27 cellular contexts compared by ENCODE assay signal in the genomic region with DNA sequence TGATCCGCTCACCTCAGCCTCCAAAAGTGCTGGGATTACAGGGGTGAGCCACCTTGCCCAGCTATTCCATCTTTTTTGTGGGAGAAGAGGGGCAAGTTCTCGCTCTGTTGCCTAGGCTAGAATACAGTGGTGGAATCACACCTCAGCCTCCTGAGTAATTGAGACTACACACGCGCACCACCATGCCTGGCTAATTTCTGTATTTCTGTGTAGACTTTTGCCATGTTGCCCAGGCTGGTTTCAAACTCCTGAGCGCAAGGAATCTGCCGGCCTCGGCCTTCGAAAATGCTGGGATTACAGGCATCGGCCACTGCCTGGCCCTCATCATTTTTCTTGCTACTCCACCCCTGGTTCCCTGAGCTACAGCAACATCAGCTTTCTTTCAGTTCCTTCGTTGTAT. TPM values are rescaled to one million over a fixed set of nuclear protein-coding genes. Genes with fewer than 3 reads are reported as not detected.
"Had no signal": no experiment of that assay in that cellular context is flagged by ENCODE, and none has a peak within 500 bp of the region (broad histone marks: within the 10 kb centered on the region; RNA-seq: fewer than 3 reads in every experiment).

No MANE protein-coding gene starts in this region.

- H3K4me3 Mint-ChIP-seq: activated T-cell treated with anti-CD3 and anti-CD28 coated beads, Interleukin-2, amount 50 U/mL, for 24 hours; type B pancreatic cell had no signal

- DNase-seq: activated CD4-positive, alpha-beta T cell treated with anti-CD3 and anti-CD28 coated beads for 48 hours; activated CD4-positive, alpha-beta T cell treated with anti-CD3 and anti-CD28 coated beads, Interleukin-2, amount 50 U/mL, for 48 hours; activated CD8-positive, alpha-beta memory T cell treated with anti-CD3 and anti-CD28 coated beads, Interleukin-2, amount 50 U/mL, for 48 hours; activated gamma-delta T cell treated with Interleukin-2 at 50 U/mL for 16 hours; activated naive CD4-positive, alpha-beta T cell treated with anti-CD3 and anti-CD28 coated beads, Interleukin-2, amount 50 U/mL, for 16 hours; activated T-cell treated with anti-CD3 and anti-CD28 coated beads, Interleukin-2, amount 50 U/mL, for 24 hours; amniotic stem cell; brain microvascular endothelial cell; caudate nucleus; dermis blood vessel endothelial cell; effector CD4-positive, alpha-beta T cell; esophagus squamous epithelium; foreskin melanocyte; kidney glomerular epithelial cell; left lung; mesendoderm; mucosa of descending colon; occipital lobe; right lobe of liver; stimulated activated CD4-positive, alpha-beta T cell treated with anti-CD3 and anti-CD28 coated beads, Interleukin-12 subunit alpha, Interleukin-12 subunit beta, amount 100 ng/mL, for 4 hours; stimulated activated CD4-positive, alpha-beta T cell treated with anti-CD3 and anti-CD28 coated beads, Interleukin-4, amount 100 ng/mL, for 1 hour; stimulated activated naive CD8-positive, alpha-beta T cell treated with anti-CD3 and anti-CD28 coated beads, Interleukin-15, Interleukin-2, amounts not matched to agents 100 U/mL and 50 U/mL, for 24 hours had no signal

- H3K27ac Mint-ChIP-seq: neural progenitor cell, type B pancreatic cell had no signal

- ATAC-seq: activated CD4-positive, CD25-positive, alpha-beta regulatory T cell treated with anti-CD3 and anti-CD28 coated beads, Interleukin-2, amount 50 U/mL, for 24 hours; left lung; mucosa of descending colon; right lobe of liver; stimulated activated naive CD8-positive, alpha-beta T cell treated with anti-CD3 and anti-CD28 coated beads, Interleukin-15, Interleukin-2, amounts not matched to agents 100 U/mL and 50 U/mL, for 24 hours had no signal

- H3K9me3 Mint-ChIP-seq: activated T-cell treated with anti-CD3 and anti-CD28 coated beads, Interleukin-2, amount 50 U/mL, for 24 hours; neural progenitor cell; type B pancreatic cell had no signal

- H3K27me3 Mint-ChIP-seq: activated T-cell treated with anti-CD3 and anti-CD28 coated beads, Interleukin-2, amount 50 U/mL, for 24 hours; type B pancreatic cell had no signal

RNA-seq across cellular contexts. Expression of a gene that starts 29.1 kb away (rescaled TPM):
- total RNA-seq: occipital lobe had no signal

RNA-seq across cellular contexts. Expression of a gene that starts 47.5 kb away (rescaled TPM):
- total RNA-seq: skeletal muscle tissue, thoracic aorta had no signal
